1 cellular context compared by ENCODE assay signal in genomic region chr2:127220807-127221527, GRCh38.
TF ChIP-seq lines count a peak whose summit lies in the region.

No MANE protein-coding gene starts in this region.

TF ChIP-seq in HepG2, 621 proteins besides CTCF, POLR2A, EP300 and RAD21 (continued from another document):
- TF ChIP-seq DZIP1 (CRISPR knock-in tag; IDR thresholded peaks at IDR 0.05) (no peak), EZH2 (conservative IDR thresholded peaks at IDR 0.05; ENCODE audit: low read depth, low read length) (peak; percentile 6; the same call in 1 of the 2 replicates), UBTF (CRISPR knock-in tag; IDR thresholded peaks at IDR 0.05) (0 out of 2 replicates have a peak, but pooled peaks have one; percentile 36), ZNF800 (CRISPR knock-in tag; IDR thresholded peaks at IDR 0.05) (0 out of 2 replicates have a peak, but pooled peaks have one; percentile 11), CBX2 (IDR thresholded peaks at IDR 0.05; ENCODE audit: low read depth, low read length) (peak; percentile 62), CBX2 (CRISPR knock-in tag; IDR thresholded peaks at IDR 0.05; ENCODE audit: low read depth) (no peak)
